Comparison of ENCODE assay signal across 8 cellular contexts in the genomic region with DNA sequence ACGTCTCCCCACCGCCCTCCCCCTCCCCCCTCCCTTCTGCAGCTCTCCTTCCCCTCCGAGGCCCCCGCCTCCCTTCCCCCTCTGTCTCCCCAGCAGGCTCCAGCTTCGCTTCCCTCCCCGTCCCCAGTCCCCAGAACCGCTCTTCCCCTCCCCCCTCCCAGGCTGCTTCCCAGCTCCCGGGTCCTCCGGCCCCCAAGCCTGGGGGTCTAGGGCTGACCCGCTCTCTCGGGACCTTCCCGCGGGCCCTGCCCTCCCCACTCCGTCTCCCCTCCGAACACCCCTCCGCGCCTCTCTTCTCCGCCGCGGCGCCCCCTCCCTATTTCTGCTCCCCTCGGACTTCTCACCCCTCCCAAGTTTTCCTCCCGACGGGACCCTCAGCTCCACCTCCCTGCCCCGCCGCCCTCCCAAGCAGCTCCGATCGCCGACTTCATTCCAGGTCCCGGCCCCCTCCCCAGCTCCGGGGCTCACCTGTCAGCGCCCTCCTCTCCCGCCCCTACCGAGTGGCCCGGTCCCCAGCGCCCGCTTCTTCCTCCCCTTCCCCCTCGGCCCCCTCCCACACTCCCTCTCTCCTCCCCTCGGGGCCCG. TPM values are rescaled to one million over a fixed set of nuclear protein-coding genes. Genes with fewer than 3 reads are reported as not detected.
A peak's percentile ranks its signal among the peaks of the same experiment; 100 is the strongest.
DNase-seq lines count a peak whose midpoint lies in the region; ATAC-seq and TF ChIP-seq lines count a peak whose summit lies in the region.

No MANE protein-coding gene starts in this region.

- peaks cover 8% of the 10 kb centered on the region for H3K4me1 Mint-ChIP-seq in activated naive CD4-positive, alpha-beta T cell treated with anti-CD3 and anti-CD28 coated beads, Interleukin-2, amount 10 ng/mL, durations not matched to agents 7 days and 5 days
- H3K4me1 Mint-ChIP-seq in activated CD4-positive, alpha-beta memory T cell treated with anti-CD3 and anti-CD28 coated beads for 36 hours (ENCODE audit: low read depth), result peaks cover 1% of the 10 kb centered on the region

- no peaks in the 10 kb centered on the region for H3K36me3 Mint-ChIP-seq in activated naive CD4-positive, alpha-beta T cell treated with anti-CD3 and anti-CD28 coated beads, Interleukin-2, amount 10 ng/mL, durations not matched to agents 7 days and 5 days
- H3K36me3 Mint-ChIP-seq in activated CD4-positive, alpha-beta memory T cell treated with anti-CD3 and anti-CD28 coated beads for 36 hours, result no peaks in the 10 kb centered on the region

- H3K36me3 ChIP-seq in heart right ventricle, result peaks cover 0 to 33% (median 0%) of the 10 kb centered on the region in 9 donors

- H3K27me3 Mint-ChIP-seq in activated naive CD4-positive, alpha-beta T cell treated with anti-CD3 and anti-CD28 coated beads, Interleukin-2, amount 10 ng/mL, durations not matched to agents 7 days and 5 days, result peaks cover 80% of the 10 kb centered on the region
- H3K27me3 Mint-ChIP-seq in activated CD4-positive, alpha-beta memory T cell treated with anti-CD3 and anti-CD28 coated beads for 36 hours, result peaks cover 2% of the 10 kb centered on the region

- WGBS in heart right ventricle, 2 donors, result 1% methylated on average over 38 to 40 of the region's 40 CpGs

- H3K4me3 ChIP-seq in heart right ventricle, result peak overlapping the region; percentile 25 to 74 (median 63)
- peak overlapping the region; percentile 60 for H3K4me3 ChIP-seq in retinal pigment epithelial cell (ENCODE audit: low read length)

- CTCF ChIA-PET in activated naive CD4-positive, alpha-beta T cell treated with anti-CD3 and anti-CD28 coated beads, Interleukin-2, amount 10 ng/mL, durations not matched to agents 7 days and 5 days (lab: Charles Lee), result interaction anchor here (1.0 to 1.9 kb wide), 2 partner anchors 16 to 148 kb away, joined by 3 to 5 read pairs; no protein-coding TSS in a partner anchor
- CTCF ChIA-PET in activated CD4-positive, alpha-beta memory T cell treated with anti-CD3 and anti-CD28 coated beads for 36 hours (lab: Charles Lee), result interaction anchor here (1.5 kb wide), 1 partner anchor 30 kb away, joined by 4 read pairs; no protein-coding TSS in a partner anchor

- peak in 7 of 8 donors; percentile 1 to 22 (median 12) for ATAC-seq in heart right ventricle

- no peaks in the 10 kb centered on the region for H3K9me3 ChIP-seq in heart right ventricle

- POLR2A ChIA-PET in activated CD4-positive, alpha-beta memory T cell treated with anti-CD3 and anti-CD28 coated beads for 36 hours (lab: Charles Lee), result interaction anchor here (0.6 to 1.3 kb wide), 2 partner anchors 66 to 143 kb away, joined by 3 read pairs; a partner anchor contains a TSS

- intact Hi-C loops in activated CD4-positive, alpha-beta memory T cell treated with anti-CD3 and anti-CD28 coated beads for 36 hours (cut with micrococcal nuclease), result loop anchor here (5.0 kb wide), 1 partner anchor 65 kb away; a partner anchor contains a TSS
- intact Hi-C loops in heart right ventricle (cut with DNase I), result loop anchor here in 2 of 10 donors (2.0 to 5.0 kb wide), 2 partner anchors 55 to 66 kb away; a partner anchor contains a TSS

- H3K4me1 ChIP-seq in heart right ventricle, result peaks cover 7 to 48% (median 43%) of the 10 kb centered on the region in 9 donors

- peaks cover 0 to 7% (median 0%) of the 10 kb centered on the region in 7 donors for H3K27me3 ChIP-seq in heart right ventricle

- TF ChIP-seq CTCF in heart right ventricle (IDR thresholded peaks at IDR 0.05) (no peak), retinal pigment epithelial cell (conservative IDR thresholded peaks at IDR 0.05; ENCODE audit: low read depth, low read length) (no peak)

- in situ Hi-C loops in KBM-7 (cut with MboI; ENCODE audit: low pct_unique_long_range_greater_than_20kb, low sequenced_read_pairs), result no loop called here

- no peaks in the 10 kb centered on the region for H3K9me3 Mint-ChIP-seq in activated naive CD4-positive, alpha-beta T cell treated with anti-CD3 and anti-CD28 coated beads, Interleukin-2, amount 10 ng/mL, durations not matched to agents 7 days and 5 days
- H3K9me3 Mint-ChIP-seq in activated CD4-positive, alpha-beta memory T cell treated with anti-CD3 and anti-CD28 coated beads for 36 hours, result no peaks in the 10 kb centered on the region

- DNase-seq in activated naive CD4-positive, alpha-beta T cell treated with anti-CD3 and anti-CD28 coated beads, Interleukin-2, amount 10 ng/mL, durations not matched to agents 7 days and 5 days, result peak; percentile 47
- no peak for DNase-seq in activated naive CD4-positive, alpha-beta T cell treated with Interleukin-2 at 50 U/mL for 16 hours
- peak; percentile 21 for DNase-seq in activated CD4-positive, alpha-beta memory T cell treated with anti-CD3 and anti-CD28 coated beads for 36 hours
- DNase-seq in heart right ventricle, result peak; percentile 35 to 73
- DNase-seq in retinal pigment epithelial cell (ENCODE audit: low read depth), result no peak
- no peak for DNase-seq in KBM-7
- DNase-seq in mucosa of gallbladder (ENCODE audit: low spot score), result no peak
- DNase-seq in SIG-M5 treated with dmso at 0.1 percent for 504 hours (lab: John Stamatoyannopoulos, UW; ENCODE audit: unreplicated experiment), result no peak

- peak overlapping the region; percentile 66 for H3K4me3 Mint-ChIP-seq in activated naive CD4-positive, alpha-beta T cell treated with anti-CD3 and anti-CD28 coated beads, Interleukin-2, amount 10 ng/mL, durations not matched to agents 7 days and 5 days
- peak overlapping the region; percentile 57 for H3K4me3 Mint-ChIP-seq in activated CD4-positive, alpha-beta memory T cell treated with anti-CD3 and anti-CD28 coated beads for 36 hours

- peak overlapping the region; percentile 29 to 89 (median 78) for H3K27ac ChIP-seq in heart right ventricle

- no peak overlapping the region for H3K27ac Mint-ChIP-seq in activated naive CD4-positive, alpha-beta T cell treated with anti-CD3 and anti-CD28 coated beads, Interleukin-2, amount 10 ng/mL, durations not matched to agents 7 days and 5 days
- H3K27ac Mint-ChIP-seq in activated CD4-positive, alpha-beta memory T cell treated with anti-CD3 and anti-CD28 coated beads for 36 hours, result no peak overlapping the region

RNA-seq across cellular contexts. Expression of a gene that starts 1.1 kb away (rescaled TPM):
- under 1 TPM; 0.41 to 0.45 TPM for total RNA-seq in activated CD4-positive, alpha-beta memory T cell treated with anti-CD3 and anti-CD28 coated beads for 36 hours
- 1 to 10 TPM; 2.2 to 7.3 (median 4.6) TPM for total RNA-seq in heart right ventricle
- polyA plus RNA-seq in heart right ventricle, result 10 to 100 TPM in 1 of 2 donors, 1 to 10 TPM in 1; 5.7 to 10.5 TPM
- 31.1 TPM for total RNA-seq in mucosa of gallbladder

Comparison
In these comparisons a context has a peak if more than half of its experiments do, and no peak if none do; other contexts are left out.
1. DNase-seq: peak in activated naive CD4-positive, alpha-beta T cell treated with anti-CD3 and anti-CD28 coated beads, Interleukin-2, amount 10 ng/mL, durations not matched to agents 7 days and 5 days (single experiment), activated CD4-positive, alpha-beta memory T cell treated with anti-CD3 and anti-CD28 coated beads for 36 hours (single experiment) and heart right ventricle (2 of 2); none in activated naive CD4-positive, alpha-beta T cell treated with Interleukin-2 at 50 U/mL for 16 hours (single experiment), retinal pigment epithelial cell (single experiment), KBM-7 (single experiment), mucosa of gallbladder (single experiment) and SIG-M5 treated with dmso at 0.1 percent for 504 hours (single experiment).